In genomic region chr1:66764994-66765578, GRCh38 we compare ENCODE assay signal across 8 cellular contexts. TPM values are rescaled to one million over a fixed set of nuclear protein-coding genes. Genes with fewer than 3 reads are reported as not detected.
DNase-seq lines count a peak whose midpoint lies in the region; ATAC-seq and TF ChIP-seq lines count a peak whose summit lies in the region.

No MANE protein-coding gene starts in this region.

- peak; percentile 91 for TF ChIP-seq RAD21 in SK-N-SH (IDR thresholded peaks at IDR 0.05; ENCODE audit: low read length)

- no peaks in the 10 kb centered on the region for H4K20me1 ChIP-seq in SK-N-SH (ENCODE audit: insufficient read depth)

- no peaks in the 10 kb centered on the region for H3K27me3 ChIP-seq in SK-N-SH (ENCODE audit: insufficient read depth)

- H3K36me3 ChIP-seq in SK-N-SH (replicated peaks in 1 of 2; ENCODE audit: control insufficient read depth in 1 of 2, insufficient read depth in 2 of 2, low read length in 1 of 2): no peaks in the 10 kb centered on the region

- H3K79me2 ChIP-seq in SK-N-SH (ENCODE audit: insufficient read depth): no peaks in the 10 kb centered on the region

- H3K4me2 ChIP-seq in SK-N-SH: no peak overlapping the region

- no peaks in the 10 kb centered on the region for H3K9me2 ChIP-seq in SK-N-SH

- no peaks in the 10 kb centered on the region for H3F3A ChIP-seq in SK-N-SH (replicated peaks; ENCODE audit: insufficient read depth)

- DNase-seq in DMS 273 treated with DMSO at 0.1 percent for 48 hours (lab: John Stamatoyannopoulos, UW) (peak; percentile 3), LoVo (ENCODE audit: low spot score) (peak; percentile 41), SK-N-SH (peak; percentile 42), astrocyte of the spinal cord (ENCODE audit: low read depth, low spot score) (peak; percentile 67), iris pigment epithelial cell (ENCODE audit: low read depth) (peak; percentile 68)
- DNase-seq in stimulated activated CD4-positive, alpha-beta T cell treated with anti-CD3 and anti-CD28 coated beads, Interleukin-2, amount 100 ng/mL, for 48 hours: peak; percentile 32 to 72

- H3K27ac ChIP-seq in SK-N-SH (ENCODE audit: low read depth in 2 of 2, low read length in 1 of 2): no peak overlapping the region

- in situ Hi-C loops in astrocyte of the spinal cord (cut with HindIII; ENCODE audit: low sequenced_read_pairs): no loop called here

- TF ChIP-seq CTCF in SK-N-SH (IDR thresholded peaks at IDR 0.05): peak; percentile 90
- peak; percentile 67 for TF ChIP-seq CTCF in astrocyte of the spinal cord (IDR thresholded peaks at IDR 0.05; ENCODE audit: low read depth, low read length)

- H3K9me3 ChIP-seq in SK-N-SH: 0 out of 2 replicates have a peak, but pooled peaks cover 6% of the 10 kb centered on the region

- CTCF ChIA-PET in SK-N-SH (lab: Yijun Ruan, JAX): interaction anchor here (0.6 to 5.7 kb wide), 38 partner anchors 9 to 1726 kb away, joined by 3 to 52 read pairs (median 4); partner anchors contain the start of genes DNAI4, DYNLT5 and MIER1

- TF ChIP-seq EP300 in SK-N-SH (IDR thresholded peaks at IDR 0.05; ENCODE audit: borderline replicate concordance in 1 of 2, low read depth in 1 of 2, low read length in 1 of 2): no peak

- H2AFZ ChIP-seq in SK-N-SH (ENCODE audit: low read depth): peak overlapping the region; percentile 21; the same call in 1 of the 2 replicates

- H3K4me3 ChIP-seq in SK-N-SH (ENCODE audit: low read depth in 2 of 2, low read length in 1 of 2): no peak overlapping the region
- no peak overlapping the region for H3K4me3 ChIP-seq in astrocyte of the spinal cord (ENCODE audit: low read depth, low read length)

- POLR2A ChIA-PET in SK-N-SH (lab: Yijun Ruan, JAX): no interaction called here

- ATAC-seq in GM21526 (IDR thresholded peaks at IDR 0.05; ENCODE audit: low FRiP score, unreplicated experiment) (peak; percentile 65), GM21786 (IDR thresholded peaks at IDR 0.05; ENCODE audit: unreplicated experiment) (no peak)

- H3K4me1 ChIP-seq in SK-N-SH (ENCODE audit: control insufficient read depth in 1 of 2, insufficient read depth in 2 of 2, low read depth in 1 of 2, low read length in 1 of 2): no peaks in the 10 kb centered on the region; a peak in 1 of 4 replicates

- no peak overlapping the region for H3K9ac ChIP-seq in SK-N-SH

- 53% methylated on average over 3 of the region's 3 CpGs for WGBS in SK-N-SH (ENCODE audit: low lambda C conversion rate)

TF ChIP-seq in SK-N-SH, 30 proteins besides CTCF, POLR2A, EP300 and RAD21:
- no peak for TF ChIP-seq MXI1 (IDR thresholded peaks at IDR 0.05; ENCODE audit: low read depth, low read length)
- no peak for TF ChIP-seq TCF12 (IDR thresholded peaks at IDR 0.05)
- peak; percentile 70 for TF ChIP-seq SMC3 (IDR thresholded peaks at IDR 0.05; ENCODE audit: low read depth, low read length)
TF ChIP-seq in SK-N-SH: peak in this region for 1.

RNA-seq across cellular contexts. Expression of gene DYNLT5, which starts 12.8 kb away (rescaled TPM):
- not detected in 2 replicates for polyA plus RNA-seq in SK-N-SH (2012; rRNA removed)
- polyA plus RNA-seq in SK-N-SH (2012; cell fraction: cytosol; rRNA removed): not detected in 2 replicates
- polyA plus RNA-seq in SK-N-SH (2012; cell fraction: nucleus; rRNA removed): not detected in 2 replicates

RNA-seq across cellular contexts. Expression of gene INSL5, which starts 36.0 kb away (rescaled TPM):
- not detected in 2 replicates for polyA plus RNA-seq in SK-N-SH (2012; rRNA removed)
- not detected in 2 replicates for polyA plus RNA-seq in SK-N-SH (2012; cell fraction: cytosol; rRNA removed)
- polyA plus RNA-seq in SK-N-SH (2012; cell fraction: nucleus; rRNA removed): 0.32 TPM in 1 of 2 replicates, not detected in the other

Comparison
In these comparisons a context has a peak if more than half of its experiments do, and no peak if none do; other contexts are left out.
1. DNase-seq: peak in every context shown above with its lines; median percentile 68 in iris pigment epithelial cell; 67 in astrocyte of the spinal cord; 52 in stimulated activated CD4-positive, alpha-beta T cell treated with anti-CD3 and anti-CD28 coated beads, Interleukin-2, amount 100 ng/mL, for 48 hours; 42 in SK-N-SH; 41 in LoVo; 3 in DMS 273 treated with DMSO at 0.1 percent for 48 hours.